Comparison of ENCODE assay signal across 19 cellular contexts in the genomic region with DNA sequence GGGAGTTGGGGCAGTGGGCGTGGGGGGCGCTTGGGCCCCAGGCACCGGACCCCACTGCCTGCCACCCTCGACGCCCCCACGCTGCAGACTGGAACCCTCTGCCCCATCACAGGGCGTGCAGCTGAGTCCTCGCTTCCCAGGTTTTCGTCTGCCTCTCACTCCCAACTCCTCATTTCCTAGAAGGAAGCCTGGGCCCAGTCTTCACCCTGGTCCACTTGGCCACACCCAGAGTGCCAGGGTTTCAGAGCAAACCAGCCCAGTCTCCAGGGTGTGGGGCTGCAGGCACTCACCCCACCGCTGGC. TPM values are rescaled to one million over a fixed set of nuclear protein-coding genes. Genes with fewer than 3 reads are reported as not detected.
DNase-seq lines count a peak whose midpoint lies in the region; ATAC-seq and TF ChIP-seq lines count a peak whose summit lies in the region.
"Had no signal": no experiment of that assay in that cellular context is flagged by ENCODE, and none has a peak within 500 bp of the region (broad histone marks: within the 10 kb centered on the region; RNA-seq: fewer than 3 reads in every experiment).

No MANE protein-coding gene starts in this region.

- intact Hi-C loops in left ventricle myocardium superior (cut with micrococcal nuclease), result no loop called here
- intact Hi-C loops in cardiac septum (cut with DNase I), result no loop called here
- intact Hi-C loops in spleen (cut with DNase I; ENCODE audit: low total_unique reads), result no loop called here
- intact Hi-C loops in sciatic nerve (cut with DNase I), result no loop called here

- DNase-seq in left ventricle myocardium superior (peak; percentile 14), cardiac septum (ENCODE audit: low spot score) (no peak), spleen (peak; percentile 69), sciatic nerve (ENCODE audit: low spot score) (no peak)
- DNase-seq: 8988T; CD4-positive, CD25-positive, alpha-beta regulatory T cell; CD8-positive, alpha-beta memory T cell; COR-L47; DMS 273 treated with DMSO at 0.1 percent for 48 hours; DMS53 had no signal

- peaks cover 0 to 9% (median 0%) of the 10 kb centered on the region in 6 donors for H3K4me1 ChIP-seq in spleen

- no peak for TF ChIP-seq POLR2A in spleen (IDR thresholded peaks at IDR 0.05)

- no peaks in the 10 kb centered on the region for H3K36me3 ChIP-seq in spleen

- peaks cover 0 to 5% (median 0%) of the 10 kb centered on the region in 8 donors for H3K9me3 ChIP-seq in spleen

- no peak for TF ChIP-seq CTCF in spleen (IDR thresholded peaks at IDR 0.05 in 8 of 11, conservative IDR thresholded peaks at IDR 0.05 in 3 of 11)

- 86 to 94% (median 89%) methylated on average over 10 of the region's 10 CpGs for WGBS in spleen, 5 donors

- H3K27me3 ChIP-seq in spleen (replicated peaks in 1 of 7), result no peaks in the 10 kb centered on the region

- ATAC-seq in left ventricle myocardium superior (no peak), GM19397 (IDR thresholded peaks at IDR 0.05; ENCODE audit: unreplicated experiment) (no peak), sciatic nerve (no peak), GM21447 (IDR thresholded peaks at IDR 0.05; ENCODE audit: unreplicated experiment) (no peak)
- ATAC-seq: GM23338, HCT116 had no signal

- H3K4me3 ChIP-seq in spleen, result no peak overlapping the region
- H3K4me3 ChIP-seq: GM23338 had no signal

- H3K27ac ChIP-seq in cingulate gyrus (ENCODE audit: low read depth, low read length) (peak overlapping the region; percentile 55), spleen (no peak overlapping the region)
- H3K27ac ChIP-seq: HL-60 had no signal

RNA-seq across cellular contexts. Expression of a gene that starts 30.3 kb away (rescaled TPM):
- 0.45 TPM for total RNA-seq in left ventricle myocardium superior
- not detected for total RNA-seq in cardiac septum
- total RNA-seq in spleen, result 1 to 10 TPM in 6 of 7 donors, under 1 TPM in 1; 0.59 to 9.5 (median 1.5) TPM
- 1 to 10 TPM in 1 of 3 donors, under 1 TPM in 2; 0.14 to 3.1 (median 0.33) TPM for polyA plus RNA-seq in spleen
- total RNA-seq in sciatic nerve, result 25.5 TPM
- total RNA-seq: A673; CD4-positive, CD25-positive, alpha-beta regulatory T cell; CD8-positive, alpha-beta memory T cell; HT1080 had no signal
- polyA plus RNA-seq: AG04450; CD4-positive, CD25-positive, alpha-beta regulatory T cell; CD8-positive, alpha-beta memory T cell had no signal

RNA-seq across cellular contexts. Expression of a gene that starts 51.2 kb away (rescaled TPM):
- total RNA-seq in left ventricle myocardium superior, result not detected
- 0.24 TPM for total RNA-seq in cardiac septum
- 1 to 10 TPM in 1 of 7 donors, under 1 TPM in 3, not detected in 3; 0.32 to 1.7 (median 0.47) TPM for total RNA-seq in spleen
- 1 to 10 TPM in 1 of 3 donors, under 1 TPM in 2; 0.49 to 1.1 (median 0.51) TPM for polyA plus RNA-seq in spleen
- 1.6 TPM for total RNA-seq in sciatic nerve
- total RNA-seq: CD4-positive, CD25-positive, alpha-beta regulatory T cell; CD8-positive, alpha-beta memory T cell; HT1080 had no signal
- polyA plus RNA-seq: AG04450; CD4-positive, CD25-positive, alpha-beta regulatory T cell; CD8-positive, alpha-beta memory T cell had no signal

Comparison
In these comparisons a context has a peak if more than half of its experiments do, and no peak if none do; other contexts are left out.
1. DNase-seq: peak in left ventricle myocardium superior (single experiment) and spleen (single experiment); none in cardiac septum (single experiment) and sciatic nerve (single experiment).